In genomic region chr9:5013379-5013778, GRCh38 we compare ENCODE assay signal across 30 cellular contexts. TPM values are rescaled to one million over a fixed set of nuclear protein-coding genes. Genes with fewer than 3 reads are reported as not detected.
DNase-seq lines count a peak whose midpoint lies in the region; ATAC-seq, FAIRE-seq and TF ChIP-seq lines count a peak whose summit lies in the region.
"Had no signal": no experiment of that assay in that cellular context is flagged by ENCODE, and none has a peak within 500 bp of the region (broad histone marks: within the 10 kb centered on the region; RNA-seq: fewer than 3 reads in every experiment).

No MANE protein-coding gene starts in this region.

- H3K9me3 ChIP-seq in right atrium auricular region: peaks cover 2 to 7% of the 10 kb centered on the region in 2 donors
- H3K9me3 ChIP-seq in pancreas: no peaks in the 10 kb centered on the region
- peaks cover 0 to 6% of the 10 kb centered on the region in 2 donors for H3K9me3 ChIP-seq in uterus
- H3K9me3 ChIP-seq: Caco-2, neutrophil, right lobe of liver, SK-N-SH had no signal

- H3K4me3 ChIP-seq in right atrium auricular region (no peak overlapping the region), fibroblast of the aortic adventitia (ENCODE audit: low read depth, low read length) (no peak overlapping the region), pancreas (no peak overlapping the region), uterus (no peak overlapping the region)
- H3K4me3 ChIP-seq: GM23248, K562, right lobe of liver had no signal

- DNase-seq in Right ventricle myocardium superior (no peak), right atrium auricular region (ENCODE audit: low spot score) (no peak), fibroblast of the aortic adventitia (ENCODE audit: low read depth) (peak; percentile 45), pancreas (no peak), uterus (no peak), erythroblast (lab: John Stamatoyannopoulos, UW) (no peak), KG1 (lab: John Stamatoyannopoulos, UW) (no peak), mucosa of gallbladder (ENCODE audit: low spot score) (no peak)
- DNase-seq: 8988T; activated CD4-positive, alpha-beta T cell treated with anti-CD3 and anti-CD28 coated beads, Interleukin-2, amount 10 ng/mL, durations not matched to agents 24 days and 14 days; activated CD8-positive, alpha-beta memory T cell treated with anti-CD3 and anti-CD28 coated beads for 24 hours; activated T-cell treated with anti-CD3 and anti-CD28 coated beads for 4 hours; Caco-2; central memory CD4-positive, alpha-beta T cell; DMS79; GF-D8; GM23248; head of caudate nucleus; islet precursor cell; NCI-H1092; NCI-H1694; right lobe of liver; SK-N-SH; stimulated activated CD4-positive, alpha-beta T cell treated with anti-CD3 and anti-CD28 coated beads, Interleukin-15, amount 100 ng/mL, for 24 hours; stimulated activated CD4-positive, alpha-beta T cell treated with anti-CD3 and anti-CD28 coated beads, Interleukin-4, amount 100 ng/mL, for 4 hours had no signal

- H3K4me1 ChIP-seq in right atrium auricular region (peaks cover 0 to 14% of the 10 kb centered on the region in 2 donors), pancreas (no peaks in the 10 kb centered on the region), uterus (no peaks in the 10 kb centered on the region)
- H3K4me1 ChIP-seq: Caco-2 had no signal

- TF ChIP-seq CTCF in right atrium auricular region (IDR thresholded peaks at IDR 0.05) (no peak), fibroblast of the aortic adventitia (IDR thresholded peaks at IDR 0.05; ENCODE audit: insufficient read depth, low read length) (no peak), pancreas (IDR thresholded peaks at IDR 0.05) (no peak), uterus (IDR thresholded peaks at IDR 0.05) (no peak)

- peak; percentile 69 for FAIRE-seq in pancreas (lab: Jason Lieb, UNC)
- FAIRE-seq: astrocyte, K562 had no signal

- H3K27ac ChIP-seq in right atrium auricular region (no peak overlapping the region), pancreas (no peak overlapping the region), uterus (peak overlapping the region; percentile 34 to 36)
- H3K27ac ChIP-seq: GM23248, neutrophil had no signal

- H3K27me3 ChIP-seq in right atrium auricular region: no peaks in the 10 kb centered on the region
- no peaks in the 10 kb centered on the region for H3K27me3 ChIP-seq in pancreas
- no peaks in the 10 kb centered on the region for H3K27me3 ChIP-seq in uterus
- H3K27me3 ChIP-seq: neutrophil, right lobe of liver had no signal

- TF ChIP-seq POLR2A in uterus (IDR thresholded peaks at IDR 0.05): no peak
- TF ChIP-seq POLR2A in erythroblast (IDR thresholded peaks at IDR 0.05; ENCODE audit: low read length): no peak

- ATAC-seq in Right ventricle myocardium superior (ENCODE audit: poor library complexity) (peak; percentile 85), pancreas (no peak)
- ATAC-seq: esophagus mucosa, K562, WTC11 had no signal

- intact Hi-C loops in Right ventricle myocardium superior (cut with DNase I): loop anchor here (10.0 kb wide), 1 partner anchor 61 kb away; no protein-coding TSS in a partner anchor
- intact Hi-C loops in pancreas (cut with DNase I): no loop called here
- intact Hi-C loops in uterus (cut with DNase I; ENCODE audit: low total_unique reads): no loop called here

- H3K36me3 ChIP-seq in right atrium auricular region (peaks cover 2% of the 10 kb centered on the region), pancreas (no peaks in the 10 kb centered on the region), uterus (no peaks in the 10 kb centered on the region)
- H3K36me3 ChIP-seq: right lobe of liver had no signal

RNA-seq across cellular contexts. Expression of gene JAK2, which starts 28.3 kb away (rescaled TPM):
- total RNA-seq in Right ventricle myocardium superior: 12.7 TPM
- total RNA-seq in right atrium auricular region: 10 to 100 TPM in 1 of 2 donors, 1 to 10 TPM in 1; 7.6 to 21.6 TPM
- 13.2 and 19.2 TPM in 2 replicates for total RNA-seq in fibroblast of the aortic adventitia (ENCODE audit: low replicate concordance)
- 1 to 10 TPM; 3.1 to 9.1 (median 4.6) TPM for total RNA-seq in pancreas
- 1 to 10 TPM; 1.7 to 3.0 TPM for polyA plus RNA-seq in pancreas
- 10 to 100 TPM; 12.8 to 47.1 (median 26.5) TPM for total RNA-seq in uterus
- total RNA-seq in mucosa of gallbladder: 20.2 TPM

Comparison
In these comparisons a context has a peak if more than half of its experiments do, and no peak if none do; other contexts are left out.
1. H3K27ac ChIP-seq: peak in uterus (2 of 2); none in right atrium auricular region (0 of 2) and pancreas (0 of 4).